In genomic region chr11:86062719-86063118, GRCh38 we compare ENCODE assay signal across 9 cellular contexts. TPM values are rescaled to one million over a fixed set of nuclear protein-coding genes. Genes with fewer than 3 reads are reported as not detected.
A peak's percentile ranks its signal among the peaks of the same experiment; 100 is the strongest.
DNase-seq lines count a peak whose midpoint lies in the region; ATAC-seq and TF ChIP-seq lines count a peak whose summit lies in the region.
"Had no signal": no experiment of that assay in that cellular context is flagged by ENCODE, and none has a peak within 500 bp of the region (broad histone marks: within the 10 kb centered on the region; RNA-seq: fewer than 3 reads in every experiment).

No MANE protein-coding gene starts in this region.

- peaks cover 100% of the 10 kb centered on the region for H3K79me2 ChIP-seq in OCI-LY1 (ENCODE audit: insufficient read depth, low read length)

- H3F3A ChIP-seq in OCI-LY1 (ENCODE audit: insufficient read depth, low read length), result no peaks in the 10 kb centered on the region

- TF ChIP-seq CTCF in CD14-positive monocyte (IDR thresholded peaks at IDR 0.05), result no peak
- no peak for TF ChIP-seq CTCF in OCI-LY1 (IDR thresholded peaks at IDR 0.05; ENCODE audit: low read length)
- no peak for TF ChIP-seq CTCF in dorsolateral prefrontal cortex (IDR thresholded peaks at IDR 0.05 in 54 of 56, conservative IDR thresholded peaks at IDR 0.05 in 2 of 56; ENCODE audit: low read depth in 1 of 56, partially characterized antibody in 56 of 56)
- TF ChIP-seq CTCF in neutrophil (IDR thresholded peaks at IDR 0.05), result no peak
- TF ChIP-seq CTCF in GM10266 (IDR thresholded peaks at IDR 0.05; ENCODE audit: control insufficient read depth, insufficient read depth, low read depth, missing control alignments), result no peak

- H4K20me1 ChIP-seq in OCI-LY1 (ENCODE audit: insufficient read depth, low read length), result 0 out of 2 replicates have a peak, but pooled peaks cover 2% of the 10 kb centered on the region

- H3K9ac ChIP-seq in OCI-LY1 (ENCODE audit: low read length), result no peak overlapping the region

- H3K4me3 ChIP-seq in OCI-LY1 (ENCODE audit: low read depth, low read length, poor library complexity, severe bottlenecking) (no peak overlapping the region), dorsolateral prefrontal cortex (peak overlapping the region in 45 of 59 donors; percentile 1 to 100 (median 81)), neutrophil (ENCODE audit: low read depth in 1 of 2, low read length in 1 of 2) (peak overlapping the region; percentile 36 to 81)

- H3K4me3 Mint-ChIP-seq in CD14-positive monocyte, result peak overlapping the region; percentile 38 to 80

- peak overlapping the region; percentile 29 for H3K27ac ChIP-seq in OCI-LY1 (ENCODE audit: low read depth, low read length, poor library complexity, severe bottlenecking)
- peak overlapping the region in 54 of 59 donors; percentile 1 to 99 (median 67) for H3K27ac ChIP-seq in dorsolateral prefrontal cortex
- H3K27ac ChIP-seq in neutrophil, result peak overlapping the region; percentile 65

- no peak for DNase-seq in CD14-positive monocyte (ENCODE audit: low spot score)
- DNase-seq in dorsolateral prefrontal cortex, result no peak
- no peak for DNase-seq in GM10266 (ENCODE audit: extremely low spot score)
- no peak for DNase-seq in cerebellar cortex (ENCODE audit: low spot score)
- DNase-seq in DMS53 treated with DMSO at 0.1 percent for 48 hours (lab: John Stamatoyannopoulos, UW; ENCODE audit: unreplicated experiment), result no peak
- DNase-seq: NCI-H774 had no signal

- peaks cover 0 to 3% (median 0%) of the 10 kb centered on the region in 7 donors for H3K9me3 Mint-ChIP-seq in CD14-positive monocyte

- no peaks in the 10 kb centered on the region for H3K27me3 Mint-ChIP-seq in CD14-positive monocyte (ENCODE audit: low read depth in 3 of 3)

- peaks cover 74% of the 10 kb centered on the region for H3K4me1 Mint-ChIP-seq in CD14-positive monocyte

- no peak for ATAC-seq in GM21423 (IDR thresholded peaks at IDR 0.05; ENCODE audit: unreplicated experiment)

- peaks cover 6% of the 10 kb centered on the region for H3K9me3 ChIP-seq in OCI-LY1 (ENCODE audit: low read length)
- no peaks in the 10 kb centered on the region for H3K9me3 ChIP-seq in neutrophil

- H3K36me3 ChIP-seq in OCI-LY1 (ENCODE audit: insufficient read depth, low read length), result peaks cover 21% of the 10 kb centered on the region
- H3K36me3 ChIP-seq in neutrophil, result no peaks in the 10 kb centered on the region

- H3K27me3 ChIP-seq in OCI-LY1 (ENCODE audit: insufficient read depth, low read length) (no peaks in the 10 kb centered on the region), dorsolateral prefrontal cortex (no peaks in the 10 kb centered on the region), neutrophil (no peaks in the 10 kb centered on the region)

- peaks cover 16 to 27% of the 10 kb centered on the region in 2 donors for H3K36me3 Mint-ChIP-seq in CD14-positive monocyte

- no peaks in the 10 kb centered on the region for H3K9me2 ChIP-seq in OCI-LY1 (ENCODE audit: low read depth, low read length)

- H3K27ac Mint-ChIP-seq in CD14-positive monocyte, result peak overlapping the region; percentile 57 to 87 (median 71)

- peak overlapping the region; percentile 81; the same call in 1 of the 2 replicates for H3K4me2 ChIP-seq in OCI-LY1 (ENCODE audit: low read length)

- peaks cover 56% of the 10 kb centered on the region for H3K4me1 ChIP-seq in OCI-LY1 (ENCODE audit: insufficient read depth, low read length, severe bottlenecking)
- peaks cover 82 to 88% of the 10 kb centered on the region in 2 experiments for H3K4me1 ChIP-seq in neutrophil (ENCODE audit: control insufficient read depth in 1 of 2, insufficient read depth in 1 of 2, low read depth in 1 of 2, low read length in 1 of 2)

- intact Hi-C loops in CD14-positive monocyte (cut with micrococcal nuclease) (no loop called here), dorsolateral prefrontal cortex (cut with DNase I) (loop anchor here (10.0 kb wide), 3 partner anchors 118 to 152 kb away; no protein-coding TSS in a partner anchor)

- H2AFZ ChIP-seq in OCI-LY1 (ENCODE audit: low read length), result no peak overlapping the region

RNA-seq across cellular contexts. Expression of gene PICALM, which starts 6.2 kb away (rescaled TPM):
- 10 to 100 TPM; 62.4 to 81.0 TPM for polyA plus RNA-seq in CD14-positive monocyte
- total RNA-seq in dorsolateral prefrontal cortex, result 100 to 1,000 TPM; 218 to 547 (median 291) TPM

Comparison
In these comparisons a context has a peak if more than half of its experiments do, and no peak if none do; other contexts are left out.
1. intact Hi-C loops: an anchor here in dorsolateral prefrontal cortex (10.0 kb wide); none called in CD14-positive monocyte.